ENCODE assay signal across 20 cellular contexts in the genomic region with DNA sequence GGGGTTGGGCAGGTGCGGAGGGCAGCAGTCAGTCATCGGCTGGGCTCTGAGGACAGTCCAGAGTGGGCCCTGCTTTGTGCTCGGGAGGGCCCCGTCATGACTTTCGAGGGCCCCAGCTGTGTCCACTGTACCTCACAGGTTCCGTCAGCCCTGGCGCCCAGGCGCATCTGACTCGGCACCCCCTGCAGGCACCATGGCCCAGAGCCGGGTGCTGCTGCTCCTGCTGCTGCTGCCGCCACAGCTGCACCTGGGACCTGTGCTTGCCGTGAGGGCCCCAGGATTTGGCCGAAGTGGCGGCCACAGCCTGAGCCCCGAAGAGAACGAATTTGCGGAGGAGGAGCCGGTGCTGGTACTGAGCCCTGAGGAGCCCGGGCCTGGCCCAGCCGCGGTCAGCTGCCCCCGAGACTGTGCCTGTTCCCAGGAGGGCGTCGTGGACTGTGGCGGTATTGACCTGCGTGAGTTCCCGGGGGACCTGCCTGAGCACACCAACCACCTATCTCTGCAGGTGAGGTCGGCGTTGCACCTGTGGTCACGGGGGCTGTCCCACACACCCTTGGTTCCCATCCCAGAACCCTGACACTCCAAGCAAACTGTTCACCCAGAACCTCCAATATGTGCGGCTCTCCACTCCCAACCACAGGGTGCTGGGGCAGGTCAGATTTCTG. TPM values are rescaled to one million over a fixed set of nuclear protein-coding genes. Genes with fewer than 3 reads are reported as not detected.
A peak's percentile ranks its signal among the peaks of the same experiment; 100 is the strongest.
DNase-seq lines count a peak whose midpoint lies in the region; ATAC-seq and TF ChIP-seq lines count a peak whose summit lies in the region.
"Had no signal": no experiment of that assay in that cellular context is flagged by ENCODE, and none has a peak within 500 bp of the region (broad histone marks: within the 10 kb centered on the region; RNA-seq: fewer than 3 reads in every experiment).

No MANE protein-coding gene starts in this region.

- H3K23ac ChIP-seq in H9 (ENCODE audit: insufficient read length, low read depth, low read length): no peak overlapping the region

- H2BK120ac ChIP-seq in H9 (ENCODE audit: low read depth, low read length, poor library complexity, severe bottlenecking): no peak overlapping the region

- no peak overlapping the region for H4K91ac ChIP-seq in H9 (ENCODE audit: insufficient read length, low read depth, low read length)

- H3K36me3 ChIP-seq in SK-N-SH (replicated peaks in 1 of 2; ENCODE audit: control insufficient read depth in 1 of 2, insufficient read depth in 2 of 2, low read length in 1 of 2) (no peaks in the 10 kb centered on the region), heart left ventricle (peaks cover 0 to 23% (median 0%) of the 10 kb centered on the region in 9 donors), ovary (no peaks in the 10 kb centered on the region)
- H3K36me3 ChIP-seq: transverse colon had no signal

- no peak overlapping the region for H2BK12ac ChIP-seq in H9 (ENCODE audit: insufficient read length, low read depth, low read length)

- no peak overlapping the region for H2BK15ac ChIP-seq in H9 (ENCODE audit: low read depth, low read length)

- H3K27me3 ChIP-seq in SK-N-SH (ENCODE audit: insufficient read depth) (no peaks in the 10 kb centered on the region), H9 (ENCODE audit: insufficient read depth, low read length) (no peaks in the 10 kb centered on the region), heart left ventricle (no peaks in the 10 kb centered on the region), ovary (no peaks in the 10 kb centered on the region)
- H3K27me3 ChIP-seq: transverse colon had no signal

- CTCF ChIA-PET in SK-N-SH (lab: Yijun Ruan, JAX) (interaction anchor here (1.2 kb wide), 1 partner anchor 9 kb away, joined by 4 read pairs; no protein-coding TSS in a partner anchor), RWPE1 (lab: Yijun Ruan, JAX) (interaction anchor here (0.7 kb wide), 1 partner anchor 9 kb away, joined by 3 read pairs; no protein-coding TSS in a partner anchor)

- H3K9me3 ChIP-seq in SK-N-SH (no peaks in the 10 kb centered on the region), H9 (ENCODE audit: control insufficient read depth, low read depth, low read length) (no peaks in the 10 kb centered on the region), heart left ventricle (no peaks in the 10 kb centered on the region), ovary (no peaks in the 10 kb centered on the region)
- H3K9me3 ChIP-seq: transverse colon had no signal

- no peak overlapping the region for H3K9ac ChIP-seq in SK-N-SH
- H3K9ac ChIP-seq in H9 (ENCODE audit: extremely low read depth, insufficient read length, low read length): no peak overlapping the region

- no peak overlapping the region for H3K27ac ChIP-seq in SK-N-SH (ENCODE audit: low read depth in 2 of 2, low read length in 1 of 2)
- no peak overlapping the region for H3K27ac ChIP-seq in H9 (ENCODE audit: insufficient read length, low read depth, low read length)
- no peak overlapping the region for H3K27ac ChIP-seq in heart left ventricle
- no peak overlapping the region for H3K27ac ChIP-seq in ovary
- no peak overlapping the region for H3K27ac ChIP-seq in RWPE1
- H3K27ac ChIP-seq: 22Rv1, foreskin keratinocyte, transverse colon had no signal

- no peak overlapping the region for H3K4me3 ChIP-seq in SK-N-SH (ENCODE audit: low read depth in 2 of 2, low read length in 1 of 2)
- no peak overlapping the region for H3K4me3 ChIP-seq in heart left ventricle
- no peak overlapping the region for H3K4me3 ChIP-seq in ovary
- H3K4me3 ChIP-seq: transverse colon had no signal

- POLR2A ChIA-PET in SK-N-SH (lab: Yijun Ruan, JAX) (no interaction called here), RWPE1 (lab: Yijun Ruan, JAX; ENCODE audit: low non-redundant PET) (no interaction called here)

- H4K20me1 ChIP-seq in SK-N-SH (ENCODE audit: insufficient read depth) (no peaks in the 10 kb centered on the region), H9 (ENCODE audit: control insufficient read depth, insufficient read depth, insufficient read length) (no peaks in the 10 kb centered on the region)

- TF ChIP-seq CTCF in SK-N-SH (IDR thresholded peaks at IDR 0.05): no peak
- TF ChIP-seq CTCF in H9 (conservative IDR thresholded peaks at IDR 0.05): no peak
- TF ChIP-seq CTCF in heart left ventricle (IDR thresholded peaks at IDR 0.05): no peak
- TF ChIP-seq CTCF in ovary (IDR thresholded peaks at IDR 0.05): no peak
- no peak for TF ChIP-seq CTCF in RWPE1 (conservative IDR thresholded peaks at IDR 0.05; ENCODE audit: low read depth)

- no peak overlapping the region for H2AK5ac ChIP-seq in H9 (ENCODE audit: insufficient read length, low read length)

- no peak overlapping the region for H3K14ac ChIP-seq in H9 (ENCODE audit: insufficient read depth, low read length)

- no peaks in the 10 kb centered on the region for H3K9me2 ChIP-seq in SK-N-SH

- H3K79me1 ChIP-seq in H9 (ENCODE audit: insufficient read depth, low read depth, low read length, poor library complexity, severe bottlenecking): no peaks in the 10 kb centered on the region

- no peak overlapping the region for H3K4ac ChIP-seq in H9 (ENCODE audit: low read depth, low read length)

- intact Hi-C loops in heart left ventricle (cut with DNase I): loop anchor here in 2 of 10 donors (10.0 kb wide), 3 partner anchors 55 to 115 kb away; no protein-coding TSS in a partner anchor
- intact Hi-C loops in ovary (cut with DNase I): loop anchor here in 2 of 4 donors (10.0 kb wide), 3 partner anchors 55 to 115 kb away; no protein-coding TSS in a partner anchor

- TF ChIP-seq RAD21 in SK-N-SH (IDR thresholded peaks at IDR 0.05; ENCODE audit: low read length): no peak

- 94% methylated on average over 15 of the region's 31 CpGs for WGBS in SK-N-SH (ENCODE audit: low lambda C conversion rate)
- WGBS in H9 (ENCODE audit: extremely low coverage, insufficient read length, low lambda C conversion rate): no CpG with 5 or more reads among the region's 31 CpGs
- 81 to 93% (median 92%) methylated on average over 8 to 31 of the region's 31 CpGs for WGBS in heart left ventricle, 4 donors
- WGBS in ovary, 3 donors: 91 to 94% (median 93%) methylated on average over 21 to 31 of the region's 31 CpGs

- no peak overlapping the region for H2BK20ac ChIP-seq in H9 (ENCODE audit: low read depth, low read length, poor library complexity, severe bottlenecking)

- H3K4me3 Mint-ChIP-seq in H9: no peak overlapping the region
- H3K4me3 Mint-ChIP-seq: stimulated activated memory B cell treated with anti-CD40 and anti-IgM and Interleukin-4, amounts not matched to agents 10 μg/mL and 1 μg/mL and 100 μg/mL, for 72 hours had no signal

- H3K9me3 Mint-ChIP-seq in H9: no peaks in the 10 kb centered on the region
- H3K9me3 Mint-ChIP-seq: stimulated activated memory B cell treated with anti-CD40 and anti-IgM and Interleukin-4, amounts not matched to agents 10 μg/mL and 1 μg/mL and 100 μg/mL, for 72 hours had no signal

- DNase-seq in SK-N-SH: peak; percentile 20
- DNase-seq in H9: peak; percentile 33
- peak in 4 of 5 donors; percentile 14 to 58 (median 26) for DNase-seq in heart left ventricle
- DNase-seq in ovary: peak in 4 of 5 donors; percentile 15 to 38 (median 25)
- no peak for DNase-seq in RWPE1 (ENCODE audit: low spot score)
- DNase-seq: activated CD4-positive, alpha-beta T cell treated with anti-CD3 and anti-CD28 coated beads, Interleukin-2, amount 50 U/mL, for 48 hours; activated gamma-delta T cell; anterior cingulate cortex; foreskin keratinocyte; NCI-H1048; NCI-H526 treated with DMSO at 0.1 percent for 48 hours; OCI-M1; stimulated activated CD4-positive, alpha-beta T cell treated with anti-CD3 and anti-CD28 coated beads, Interleukin-12 subunit alpha, Interleukin-12 subunit beta, amount 100 ng/mL, for 4 hours; transverse colon had no signal

- TF ChIP-seq EP300 in SK-N-SH (IDR thresholded peaks at IDR 0.05; ENCODE audit: borderline replicate concordance in 1 of 2, low read depth in 1 of 2, low read length in 1 of 2) (no peak), ovary (IDR thresholded peaks at IDR 0.05) (no peak)

- no peak overlapping the region for H4K5ac ChIP-seq in H9 (ENCODE audit: insufficient read length, low read depth, low read length)

- H3T11ph ChIP-seq in H9 (ENCODE audit: low read length): no peak overlapping the region

- H3K4me1 ChIP-seq in SK-N-SH (ENCODE audit: control insufficient read depth in 1 of 2, insufficient read depth in 2 of 2, low read depth in 1 of 2, low read length in 1 of 2) (peaks cover 0 to 14% of the 10 kb centered on the region in 2 experiments; a peak in 1 of 4 replicates), H9 (ENCODE audit: insufficient read depth, low read length) (no peaks in the 10 kb centered on the region), heart left ventricle (peaks cover 0 to 29% (median 0%) of the 10 kb centered on the region in 12 donors), ovary (ENCODE audit: insufficient read depth) (peaks cover 10% of the 10 kb centered on the region)
- H3K4me1 ChIP-seq: foreskin keratinocyte had no signal

- no peak for TF ChIP-seq POLR2A in heart left ventricle (IDR thresholded peaks at IDR 0.05)
- TF ChIP-seq POLR2A in ovary (IDR thresholded peaks at IDR 0.05): no peak

- no peaks in the 10 kb centered on the region for H3F3A ChIP-seq in SK-N-SH (replicated peaks; ENCODE audit: insufficient read depth)

- no peaks in the 10 kb centered on the region for H3K36me3 Mint-ChIP-seq in H9 (ENCODE audit: insufficient read depth in 1 of 3, low read depth in 3 of 3)
- H3K36me3 Mint-ChIP-seq: stimulated activated memory B cell treated with anti-CD40 and anti-IgM and Interleukin-4, amounts not matched to agents 10 μg/mL and 1 μg/mL and 100 μg/mL, for 72 hours had no signal

- H2BK5ac ChIP-seq in H9 (ENCODE audit: insufficient read length, low read length): no peak overlapping the region

- H3K79me2 ChIP-seq in SK-N-SH (ENCODE audit: insufficient read depth): no peaks in the 10 kb centered on the region
- no peaks in the 10 kb centered on the region for H3K79me2 ChIP-seq in H9 (ENCODE audit: insufficient read depth, low read length)

- no peak overlapping the region for H3K4me2 ChIP-seq in SK-N-SH
- H3K4me2 ChIP-seq in H9 (ENCODE audit: insufficient read depth, insufficient read length, low read length): no peak overlapping the region

- peaks cover 12% of the 10 kb centered on the region for H3K27me3 Mint-ChIP-seq in H9 (ENCODE audit: low read depth)

- no peak overlapping the region for H3K56ac ChIP-seq in H9 (ENCODE audit: insufficient read length, low read depth, low read length)

- H3K4me1 Mint-ChIP-seq in H9: peaks cover 0 to 4% of the 10 kb centered on the region in 2 experiments; a peak in 1 of 4 replicates
- H3K4me1 Mint-ChIP-seq: stimulated activated memory B cell treated with anti-CD40 and anti-IgM and Interleukin-4, amounts not matched to agents 10 μg/mL and 1 μg/mL and 100 μg/mL, for 72 hours had no signal

- H3K18ac ChIP-seq in H9 (ENCODE audit: insufficient read length, low read depth, low read length): no peak overlapping the region

- no peak overlapping the region for H4K8ac ChIP-seq in H9 (replicated peaks; ENCODE audit: insufficient read length, low read depth, low read length)

- H3K23me2 ChIP-seq in H9 (ENCODE audit: insufficient read length, low read depth, low read length, poor library complexity, severe bottlenecking): no peaks in the 10 kb centered on the region

- no peak overlapping the region for H3K27ac Mint-ChIP-seq in H9
- H3K27ac Mint-ChIP-seq: stimulated activated memory B cell treated with anti-CD40 and anti-IgM and Interleukin-4, amounts not matched to agents 10 μg/mL and 1 μg/mL and 100 μg/mL, for 72 hours had no signal

- H2AFZ ChIP-seq in SK-N-SH (ENCODE audit: low read depth): no peak overlapping the region
- H2AFZ ChIP-seq in H9 (ENCODE audit: low read length): no peak overlapping the region

- ATAC-seq in SK-N-SH treated with all-trans-retinoic acid at 6 μM for 48 hours (no peak), heart left ventricle (no peak), GM21619 (IDR thresholded peaks at IDR 0.05; ENCODE audit: unreplicated experiment) (no peak), HG03565 (IDR thresholded peaks at IDR 0.05; ENCODE audit: unreplicated experiment) (no peak)
- ATAC-seq: foreskin keratinocyte; stimulated activated memory B cell treated with anti-CD40 and anti-IgM and Interleukin-4, amounts not matched to agents 10 μg/mL and 1 μg/mL and 100 μg/mL, for 72 hours had no signal

RNA-seq across cellular contexts. Expression of a gene that starts 7.8 kb away (rescaled TPM):
- polyA plus RNA-seq in SK-N-SH (2012; rRNA removed) (2.0 and 2.9 TPM in 2 replicates), heart left ventricle (1 to 10 TPM; 5.2 to 9.8 TPM), ovary (100 to 1,000 TPM in 1 of 2 donors, 10 to 100 TPM in 1; 72.8 to 203 TPM)
- 1.2 and 2.7 TPM in 2 replicates for polyA plus RNA-seq in SK-N-SH (2012; cell fraction: cytosol; rRNA removed)
- polyA plus RNA-seq in SK-N-SH (2012; cell fraction: nucleus; rRNA removed): 6.3 TPM in 2 replicates
- total RNA-seq in H9 (2021) (0.17 and 0.29 TPM in 2 replicates), heart left ventricle (10 to 100 TPM in 8 of 9 donors, 1 to 10 TPM in 1; 5.9 to 61.8 (median 18.5) TPM), ovary (100 to 1,000 TPM; 106 to 254 (median 154) TPM)
- total RNA-seq: foreskin keratinocyte, G401 had no signal
- polyA plus RNA-seq: foreskin keratinocyte had no signal
